8 cellular contexts compared by ENCODE assay signal in the genomic region with DNA sequence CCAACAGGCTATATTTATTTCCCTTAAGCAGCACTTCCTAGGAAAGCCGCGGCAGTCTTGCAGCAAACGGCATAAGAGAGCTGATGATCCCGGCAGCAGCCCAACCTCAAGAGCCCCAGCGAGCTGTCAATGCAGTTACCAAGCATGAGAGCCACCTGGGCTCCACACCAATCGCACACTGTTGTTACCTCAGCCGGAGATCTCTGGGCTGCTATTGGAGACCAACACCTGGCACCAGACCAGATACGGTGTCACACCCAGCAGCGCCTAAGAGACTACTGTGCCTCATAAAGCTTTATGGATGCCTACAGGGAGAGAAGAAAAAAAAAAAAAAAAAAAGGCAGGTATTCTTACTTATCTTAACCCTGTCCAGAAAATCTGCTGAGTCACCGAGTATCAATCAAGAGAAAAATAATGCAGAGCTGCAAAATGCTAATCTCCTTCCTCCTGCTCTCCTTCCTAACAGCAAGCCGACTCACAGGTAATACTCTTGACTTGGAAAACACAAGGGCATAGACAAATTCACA. TPM values are rescaled to one million over a fixed set of nuclear protein-coding genes. Genes with fewer than 3 reads are reported as not detected.
DNase-seq lines count a peak whose midpoint lies in the region; ATAC-seq and TF ChIP-seq lines count a peak whose summit lies in the region.

No MANE protein-coding gene starts in this region.

- H3K27me3 ChIP-seq in breast epithelium (no peaks in the 10 kb centered on the region), transverse colon (no peaks in the 10 kb centered on the region)

- H3K9me3 ChIP-seq in breast epithelium (no peaks in the 10 kb centered on the region), transverse colon (no peaks in the 10 kb centered on the region)

- H3K4me1 ChIP-seq in breast epithelium (no peaks in the 10 kb centered on the region), transverse colon (peaks cover 0 to 43% (median 25%) of the 10 kb centered on the region in 4 donors)

- no peak for TF ChIP-seq EP300 in transverse colon (IDR thresholded peaks at IDR 0.05; ENCODE audit: low read depth)

- TF ChIP-seq POLR2A in breast epithelium (IDR thresholded peaks at IDR 0.05) (no peak), transverse colon (IDR thresholded peaks at IDR 0.05) (peak; percentile 39)

- WGBS in transverse colon (ENCODE audit: low coverage in 1 of 2), 2 donors: 27 to 35% methylated on average over 6 to 11 of the region's 11 CpGs

- H3K36me3 ChIP-seq in breast epithelium (no peaks in the 10 kb centered on the region), transverse colon (peaks cover 0 to 7% (median 0%) of the 10 kb centered on the region in 4 donors)

- ATAC-seq in GM19043 (IDR thresholded peaks at IDR 0.05; ENCODE audit: low read depth, unreplicated experiment) (peak; percentile 73), HG03354 (IDR thresholded peaks at IDR 0.05; ENCODE audit: poor library complexity, severe bottlenecking, unreplicated experiment) (peak; percentile 92), GM18873 (IDR thresholded peaks at IDR 0.05; ENCODE audit: low FRiP score, unreplicated experiment) (no peak)

- intact Hi-C loops in breast epithelium (cut with DNase I; ENCODE audit: low total_unique reads): no loop called here
- intact Hi-C loops in transverse colon (cut with DNase I; ENCODE audit: low total_unique reads): no loop called here

- in situ Hi-C loops in transverse colon (cut with MboI; ENCODE audit: low pct_ligation_motif_present in 1 of 4, low pct_unique_long_range_greater_than_20kb in 1 of 4, low sequenced_read_pairs in 3 of 4): no loop called here

- H3K27ac ChIP-seq in C4-2B (peak overlapping the region; percentile 42), breast epithelium (peak overlapping the region in 1 of 2 donors; percentile 18), transverse colon (peak overlapping the region; percentile 72 to 86 (median 78))

- TF ChIP-seq CTCF in C4-2B (conservative IDR thresholded peaks at IDR 0.05): no peak
- TF ChIP-seq CTCF in breast epithelium (IDR thresholded peaks at IDR 0.05): no peak
- no peak for TF ChIP-seq CTCF in transverse colon (IDR thresholded peaks at IDR 0.05)

- peak; percentile 95 to 96 for DNase-seq in NCI-H526 (lab: John Stamatoyannopoulos, UW)
- DNase-seq in breast epithelium (ENCODE audit: low spot score in 2 of 2): peak; percentile 52 to 62
- peak; percentile 92 for DNase-seq in left kidney (ENCODE audit: low read depth, low spot score)
- DNase-seq in transverse colon: peak; percentile 94

- H3K4me3 ChIP-seq in breast epithelium (peak overlapping the region in 2 of 3 donors; percentile 25 to 27), transverse colon (peak overlapping the region in 1 of 4 donors; percentile 5)

RNA-seq across cellular contexts. Expression of a gene that starts 11.6 kb away (rescaled TPM):
- total RNA-seq in breast epithelium: 10 to 100 TPM; 21.0 to 29.9 (median 21.8) TPM
- 100 to 1,000 TPM in 1 of 4 donors, 10 to 100 TPM in 3; 74.1 to 168 (median 83.8) TPM for total RNA-seq in transverse colon

RNA-seq across cellular contexts. Expression of a gene that starts 25.5 kb away (rescaled TPM):
- total RNA-seq in breast epithelium: not detected
- not detected for total RNA-seq in transverse colon

RNA-seq across cellular contexts. Expression of a gene that starts 46.8 kb away (rescaled TPM):
- not detected for total RNA-seq in breast epithelium
- under 1 TPM in 1 of 4 donors, not detected in 3; 0.48 TPM for total RNA-seq in transverse colon
